9 cellular contexts compared by ENCODE assay signal in genomic region chr16:67100569-67101300, GRCh38. TPM values are rescaled to one million over a fixed set of nuclear protein-coding genes. Genes with fewer than 3 reads are reported as not detected.
DNase-seq lines count a peak whose midpoint lies in the region; ATAC-seq and TF ChIP-seq lines count a peak whose summit lies in the region.
"Had no signal": no experiment of that assay in that cellular context is flagged by ENCODE, and none has a peak within 500 bp of the region (broad histone marks: within the 10 kb centered on the region; RNA-seq: fewer than 3 reads in every experiment).

No MANE protein-coding gene starts in this region.

- no peaks in the 10 kb centered on the region for H3K27me3 Mint-ChIP-seq in nephron progenitor cell (ENCODE audit: low read depth, poor library complexity)
- no peaks in the 10 kb centered on the region for H3K27me3 Mint-ChIP-seq in activated naive CD4-positive, alpha-beta T cell treated with anti-CD3 and anti-CD28 coated beads, Interleukin-2, amount 10 ng/mL, durations not matched to agents 7 days and 5 days

- no peaks in the 10 kb centered on the region for H3K9me3 ChIP-seq in mammary epithelial cell (replicated peaks; ENCODE audit: insufficient read depth, low read length)

- H3K79me2 ChIP-seq in mammary epithelial cell (ENCODE audit: insufficient read depth, low read length), result peaks cover 2% of the 10 kb centered on the region

- peaks cover 17% of the 10 kb centered on the region for H3K36me3 ChIP-seq in mammary epithelial cell (ENCODE audit: insufficient read depth, low read length)

- no peak for ATAC-seq in GM19023 (IDR thresholded peaks at IDR 0.05; ENCODE audit: unreplicated experiment)
- ATAC-seq: left cardiac atrium had no signal

- H3K4me3 Mint-ChIP-seq in nephron progenitor cell, result no peak overlapping the region
- H3K4me3 Mint-ChIP-seq in activated naive CD4-positive, alpha-beta T cell treated with anti-CD3 and anti-CD28 coated beads, Interleukin-2, amount 10 ng/mL, durations not matched to agents 7 days and 5 days, result no peak overlapping the region

- H3K27ac Mint-ChIP-seq in nephron progenitor cell, result no peak overlapping the region
- H3K27ac Mint-ChIP-seq in activated naive CD4-positive, alpha-beta T cell treated with anti-CD3 and anti-CD28 coated beads, Interleukin-2, amount 10 ng/mL, durations not matched to agents 7 days and 5 days, result no peak overlapping the region

- no peaks in the 10 kb centered on the region for H4K20me1 ChIP-seq in mammary epithelial cell (ENCODE audit: insufficient read depth, low read length)

- WGBS in mammary epithelial cell (ENCODE audit: low coverage, missing lambda C conversion rate), result 94% methylated on average over 1 of the region's 1 CpG

- H3K9me3 Mint-ChIP-seq in nephron progenitor cell, result no peaks in the 10 kb centered on the region
- no peaks in the 10 kb centered on the region for H3K9me3 Mint-ChIP-seq in activated naive CD4-positive, alpha-beta T cell treated with anti-CD3 and anti-CD28 coated beads, Interleukin-2, amount 10 ng/mL, durations not matched to agents 7 days and 5 days

- DNase-seq in DMS53 (lab: John Stamatoyannopoulos, UW) (peak; percentile 33), DMS53 treated with DMSO at 0.1 percent for 48 hours (lab: John Stamatoyannopoulos, UW; ENCODE audit: unreplicated experiment) (no peak), Kasumi-1 (lab: John Stamatoyannopoulos, UW) (peak; percentile 48 to 52), mammary epithelial cell (no peak), nephron progenitor cell (no peak), GDM1 (lab: John Stamatoyannopoulos, UW) (no peak)
- no peak for DNase-seq in activated naive CD4-positive, alpha-beta T cell treated with anti-CD3 and anti-CD28 coated beads, Interleukin-2, amount 10 ng/mL, durations not matched to agents 7 days and 5 days
- DNase-seq: left cardiac atrium had no signal

- TF ChIP-seq CTCF in mammary epithelial cell (conservative IDR thresholded peaks at IDR 0.05 in 1 of 2, IDR thresholded peaks at IDR 0.05 in 1 of 2; ENCODE audit: extremely low read depth in 1 of 2, insufficient read depth in 1 of 2, low read depth in 1 of 2, low read length in 2 of 2) (peak; percentile 19 to 25), nephron progenitor cell (IDR thresholded peaks at IDR 0.05) (peak; percentile 13)

- dilution Hi-C loops in mammary epithelial cell (cut with HindIII; ENCODE audit: low sequenced_read_pairs), result no loop called here

- H3K27me3 ChIP-seq in mammary epithelial cell (ENCODE audit: insufficient read depth, low read length), result no peaks in the 10 kb centered on the region

- H3K4me3 ChIP-seq in mammary epithelial cell (replicated peaks in 1 of 3; ENCODE audit: insufficient read depth in 1 of 3, low read depth in 2 of 3, low read length in 3 of 3), result no peak overlapping the region

- no TSS peak for BruUV-seq in mammary epithelial cell (replicated peaks; lab: Mats Ljungman, UMichigan)

- CTCF ChIA-PET in mammary epithelial cell (lab: Charles Lee; ENCODE audit: low non-redundant PET), result interaction anchor here (1.0 kb wide), 1 partner anchor 83 kb away, joined by 5 read pairs; no protein-coding TSS in a partner anchor
- CTCF ChIA-PET in activated naive CD4-positive, alpha-beta T cell treated with anti-CD3 and anti-CD28 coated beads, Interleukin-2, amount 10 ng/mL, durations not matched to agents 7 days and 5 days (lab: Charles Lee), result interaction anchor here (0.6 to 4.1 kb wide), 15 partner anchors 13 to 141 kb away, joined by 3 to 48 read pairs (median 3); partner anchors contain the start of genes B3GNT9, FBXL8 and TRADD

- intact Hi-C loops in mammary epithelial cell (cut with micrococcal nuclease), result loop anchor here (1.0 to 5.0 kb wide), 3 partner anchors 82 to 203 kb away; no protein-coding TSS in a partner anchor

- in situ Hi-C loops in mammary epithelial cell (cut with MboI; ENCODE audit: low sequenced_read_pairs in 2 of 2), result no loop called here

- H3K4me1 ChIP-seq in mammary epithelial cell (ENCODE audit: insufficient read depth, low read length), result no peaks in the 10 kb centered on the region

- no peak overlapping the region for H3K4me2 ChIP-seq in mammary epithelial cell (ENCODE audit: insufficient read depth, low read depth, low read length)

- no peak overlapping the region for H2AFZ ChIP-seq in mammary epithelial cell (ENCODE audit: low read depth, low read length)

- peaks cover 23% of the 10 kb centered on the region for H3K36me3 Mint-ChIP-seq in nephron progenitor cell (ENCODE audit: low read depth)
- peaks cover 23% of the 10 kb centered on the region for H3K36me3 Mint-ChIP-seq in activated naive CD4-positive, alpha-beta T cell treated with anti-CD3 and anti-CD28 coated beads, Interleukin-2, amount 10 ng/mL, durations not matched to agents 7 days and 5 days

- H3K9ac ChIP-seq in mammary epithelial cell (ENCODE audit: insufficient read depth, low read length), result no peak overlapping the region

- H3K27ac ChIP-seq in mammary epithelial cell (ENCODE audit: insufficient read depth, low read depth, low read length), result no peak overlapping the region

- no peaks in the 10 kb centered on the region for H3K4me1 Mint-ChIP-seq in nephron progenitor cell
- no peaks in the 10 kb centered on the region for H3K4me1 Mint-ChIP-seq in activated naive CD4-positive, alpha-beta T cell treated with anti-CD3 and anti-CD28 coated beads, Interleukin-2, amount 10 ng/mL, durations not matched to agents 7 days and 5 days

RNA-seq across cellular contexts. Expression of gene PHAF1, which starts 9.0 kb away (rescaled TPM):
- total RNA-seq in mammary epithelial cell, result 10 to 100 TPM; 12.5 to 13.5 TPM
- 16.6 TPM for polyA plus RNA-seq in mammary epithelial cell
- 12.7 TPM for polyA minus RNA-seq in mammary epithelial cell

RNA-seq across cellular contexts. Expression of gene B3GNT9, which starts 50.1 kb away (rescaled TPM):
- 10 to 100 TPM in 1 of 2 donors, 1 to 10 TPM in 1; 4.7 to 22.0 TPM for total RNA-seq in mammary epithelial cell
- polyA plus RNA-seq in mammary epithelial cell, result 10.9 TPM
- polyA minus RNA-seq in mammary epithelial cell, result 17.8 TPM

RNA-seq across cellular contexts. Expression of gene TRADD, which starts 59.0 kb away (rescaled TPM):
- 10 to 100 TPM; 17.8 to 18.6 TPM for total RNA-seq in mammary epithelial cell
- 16.1 TPM for polyA plus RNA-seq in mammary epithelial cell
- polyA minus RNA-seq in mammary epithelial cell, result 4.9 TPM

RNA-seq across cellular contexts. Expression of gene FBXL8, which starts 59.0 kb away (rescaled TPM):
- 10 to 100 TPM; 12.0 to 14.6 TPM for total RNA-seq in mammary epithelial cell
- 6.1 TPM for polyA plus RNA-seq in mammary epithelial cell
- polyA minus RNA-seq in mammary epithelial cell, result not detected

Comparison
In these comparisons a context has a peak if more than half of its experiments do, and no peak if none do; other contexts are left out.
1. DNase-seq: peak in DMS53 (single experiment) and Kasumi-1 (2 of 2); none in DMS53 treated with DMSO at 0.1 percent for 48 hours (single experiment), mammary epithelial cell (single experiment), nephron progenitor cell (single experiment), GDM1 (single experiment) and activated naive CD4-positive, alpha-beta T cell treated with anti-CD3 and anti-CD28 coated beads, Interleukin-2, amount 10 ng/mL, durations not matched to agents 7 days and 5 days (single experiment).